8 cellular contexts compared by ENCODE assay signal in genomic region chr1:107139833-107140702, GRCh38. TPM values are rescaled to one million over a fixed set of nuclear protein-coding genes. Genes with fewer than 3 reads are reported as not detected.
DNase-seq lines count a peak whose midpoint lies in the region; ATAC-seq, FAIRE-seq and TF ChIP-seq lines count a peak whose summit lies in the region.

No MANE protein-coding gene starts in this region.

- TF ChIP-seq CTCF in omental fat pad (IDR thresholded peaks at IDR 0.05) (no peak), D721Med (IDR thresholded peaks at IDR 0.05; ENCODE audit: insufficient read depth, missing control alignments) (no peak)

- ATAC-seq in omental fat pad (ENCODE audit: low FRiP score) (peak; percentile 60), HG03442 (IDR thresholded peaks at IDR 0.05; ENCODE audit: unreplicated experiment) (no peak)

- no peak overlapping the region for H3K27ac Mint-ChIP-seq in activated T-helper 1 cell treated with anti-CD3 and anti-CD28 coated beads, Interleukin-12 subunit alpha, Interleukin-12 subunit beta, Interleukin-2, Interleukin-4 antibody, amounts not matched to agents 30 ng/mL and 10 ng/mL and 1 ng/mL, durations not matched to agents 14 hours and 24 hours and 36 hours

- peaks cover 58% of the 10 kb centered on the region for H3K27me3 Mint-ChIP-seq in activated T-helper 1 cell treated with anti-CD3 and anti-CD28 coated beads, Interleukin-12 subunit alpha, Interleukin-12 subunit beta, Interleukin-2, Interleukin-4 antibody, amounts not matched to agents 30 ng/mL and 10 ng/mL and 1 ng/mL, durations not matched to agents 14 hours and 24 hours and 36 hours (ENCODE audit: insufficient read depth)

- intact Hi-C loops in activated T-helper 1 cell treated with anti-CD3 and anti-CD28 coated beads, Interleukin-12 subunit alpha, Interleukin-12 subunit beta, Interleukin-2, Interleukin-4 antibody, amounts not matched to agents 30 ng/mL and 10 ng/mL and 1 ng/mL, durations not matched to agents 14 hours and 24 hours and 36 hours (cut with micrococcal nuclease), result loop anchor here (5.0 kb wide), 1 partner anchor 83 kb away; the partner anchor contains the start of gene PRMT6

- H3K9me3 Mint-ChIP-seq in activated T-helper 1 cell treated with anti-CD3 and anti-CD28 coated beads, Interleukin-12 subunit alpha, Interleukin-12 subunit beta, Interleukin-2, Interleukin-4 antibody, amounts not matched to agents 30 ng/mL and 10 ng/mL and 1 ng/mL, durations not matched to agents 14 hours and 24 hours and 36 hours, result no peaks in the 10 kb centered on the region

- no peak for FAIRE-seq in D721Med (lab: Jason Lieb, UNC)

- H3K4me3 Mint-ChIP-seq in activated T-helper 1 cell treated with anti-CD3 and anti-CD28 coated beads, Interleukin-12 subunit alpha, Interleukin-12 subunit beta, Interleukin-2, Interleukin-4 antibody, amounts not matched to agents 30 ng/mL and 10 ng/mL and 1 ng/mL, durations not matched to agents 14 hours and 24 hours and 36 hours, result peak overlapping the region; percentile 76

- H3K36me3 Mint-ChIP-seq in activated T-helper 1 cell treated with anti-CD3 and anti-CD28 coated beads, Interleukin-12 subunit alpha, Interleukin-12 subunit beta, Interleukin-2, Interleukin-4 antibody, amounts not matched to agents 30 ng/mL and 10 ng/mL and 1 ng/mL, durations not matched to agents 14 hours and 24 hours and 36 hours (ENCODE audit: low read depth), result no peaks in the 10 kb centered on the region

- peak; percentile 8 for DNase-seq in activated naive CD4-positive, alpha-beta T cell treated with Interleukin-2 at 50 U/mL for 16 hours
- no peak for DNase-seq in activated naive CD4-positive, alpha-beta T cell (lab: John Stamatoyannopoulos, UW)
- DNase-seq in HS-5 (ENCODE audit: low read depth) (peak; percentile 63), germinal center (ENCODE audit: low spot score) (peak; percentile 44), omental fat pad (ENCODE audit: low spot score) (no peak), D721Med (ENCODE audit: insufficient read length, low spot score) (no peak)
- DNase-seq in activated T-helper 1 cell treated with anti-CD3 and anti-CD28 coated beads, Interleukin-12 subunit alpha, Interleukin-12 subunit beta, Interleukin-2, Interleukin-4 antibody, amounts not matched to agents 30 ng/mL and 10 ng/mL and 1 ng/mL, durations not matched to agents 14 hours and 24 hours and 36 hours (ENCODE audit: low spot score), result no peak

- peaks cover 11% of the 10 kb centered on the region for H3K4me1 Mint-ChIP-seq in activated T-helper 1 cell treated with anti-CD3 and anti-CD28 coated beads, Interleukin-12 subunit alpha, Interleukin-12 subunit beta, Interleukin-2, Interleukin-4 antibody, amounts not matched to agents 30 ng/mL and 10 ng/mL and 1 ng/mL, durations not matched to agents 14 hours and 24 hours and 36 hours (ENCODE audit: low read depth)

RNA-seq across cellular contexts. Expression of gene NTNG1, which starts 0.8 kb away (rescaled TPM):
- total RNA-seq in activated T-helper 1 cell treated with anti-CD3 and anti-CD28 coated beads, Interleukin-12 subunit alpha, Interleukin-12 subunit beta, Interleukin-2, Interleukin-4 antibody, amounts not matched to agents 30 ng/mL and 10 ng/mL and 1 ng/mL, durations not matched to agents 14 hours and 24 hours and 36 hours, result not detected in 2 replicates
- 10 to 100 TPM in 1 of 4 donors, 1 to 10 TPM in 3; 1.3 to 28.5 (median 6.6) TPM for total RNA-seq in omental fat pad

Comparison
In these comparisons a context has a peak if more than half of its experiments do, and no peak if none do; other contexts are left out.
1. DNase-seq: peak in activated naive CD4-positive, alpha-beta T cell treated with Interleukin-2 at 50 U/mL for 16 hours (single experiment), HS-5 (single experiment) and germinal center (single experiment); none in activated naive CD4-positive, alpha-beta T cell (0 of 4), activated T-helper 1 cell treated with anti-CD3 and anti-CD28 coated beads, Interleukin-12 subunit alpha, Interleukin-12 subunit beta, Interleukin-2, Interleukin-4 antibody, amounts not matched to agents 30 ng/mL and 10 ng/mL and 1 ng/mL, durations not matched to agents 14 hours and 24 hours and 36 hours (single experiment), omental fat pad (single experiment) and D721Med (single experiment).